ENCODE assay signal across 18 cellular contexts in genomic region chr16:79664407-79664806, GRCh38.
"Had no signal": no experiment of that assay in that cellular context is flagged by ENCODE, and none has a peak within 500 bp of the region (broad histone marks: within the 10 kb centered on the region; RNA-seq: fewer than 3 reads in every experiment).

No MANE protein-coding gene starts in this region.

- H3K4me3 ChIP-seq: mucosa of descending colon, psoas muscle, tibial artery had no signal

- H3K27ac ChIP-seq: psoas muscle, tibial artery had no signal

- ATAC-seq: activated CD4-positive, CD25-positive, alpha-beta regulatory T cell treated with anti-CD3 and anti-CD28 coated beads, Interleukin-2, amount 50 U/mL, for 24 hours; effector memory CD8-positive, alpha-beta T cell; left cardiac atrium; mucosa of descending colon; psoas muscle; stimulated activated naive CD8-positive, alpha-beta T cell treated with anti-CD3 and anti-CD28 coated beads, Interleukin-15, Interleukin-2, amounts not matched to agents 100 U/mL and 50 U/mL, for 24 hours had no signal

- DNase-seq: activated CD4-positive, alpha-beta T cell treated with anti-CD3 and anti-CD28 coated beads, Interleukin-2, amount 10 ng/mL, durations not matched to agents 7 days and 5 days; activated CD8-positive, alpha-beta memory T cell treated with anti-CD3 and anti-CD28 coated beads, Interleukin-2, amount 50 U/mL, for 4 hours; activated effector memory CD4-positive, alpha-beta T cell treated with Interleukin-2 at 50 U/mL for 16 hours; activated naive CD4-positive, alpha-beta T cell treated with anti-CD3 and anti-CD28 coated beads, Interleukin-2, amount 50 U/mL, for 16 hours; activated T-cell treated with anti-CD3 and anti-CD28 coated beads, Interleukin-2, amount 50 U/mL, for 48 hours; effector memory CD8-positive, alpha-beta T cell; foreskin fibroblast; left cardiac atrium; mesenchymal stem cell; mucosa of descending colon; naive B cell; psoas muscle; right cardiac atrium; stimulated activated CD4-positive, alpha-beta T cell treated with anti-CD3 and anti-CD28 coated beads, Interleukin-2, amount 100 ng/mL, for 24 hours; stimulated activated naive CD8-positive, alpha-beta T cell treated with anti-CD3 and anti-CD28 coated beads, Interleukin-15, Interleukin-2, amounts not matched to agents 100 U/mL and 50 U/mL, for 24 hours; substantia nigra; tibial artery had no signal
